ENCODE assay signal across 9 cellular contexts in the genomic region with DNA sequence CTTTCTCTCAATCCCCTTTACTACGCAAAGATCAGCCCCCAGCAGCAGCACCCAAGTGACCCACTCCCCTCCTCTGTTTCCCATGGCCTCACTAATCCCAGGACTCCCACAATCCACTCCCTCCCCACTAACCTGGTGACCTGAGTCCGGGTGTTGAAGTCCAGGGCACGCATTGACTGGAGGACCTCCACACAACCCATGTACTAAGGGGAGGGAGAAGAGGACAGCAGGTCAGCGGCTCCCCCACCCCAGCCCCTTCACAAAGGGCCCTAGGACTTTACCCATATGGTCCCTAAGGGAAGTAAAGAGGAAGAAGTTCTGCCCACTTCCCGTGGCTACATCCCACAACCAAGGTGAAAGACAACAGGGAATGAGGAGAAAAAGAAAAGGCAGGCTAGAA. TPM values are rescaled to one million over a fixed set of nuclear protein-coding genes. Genes with fewer than 3 reads are reported as not detected.
DNase-seq lines count a peak whose midpoint lies in the region; ATAC-seq and TF ChIP-seq lines count a peak whose summit lies in the region.
"Had no signal": no experiment of that assay in that cellular context is flagged by ENCODE, and none has a peak within 500 bp of the region (broad histone marks: within the 10 kb centered on the region; RNA-seq: fewer than 3 reads in every experiment).

No MANE protein-coding gene starts in this region.

- ATAC-seq in activated CD8-positive, alpha-beta T cell treated with anti-CD3 and anti-CD28 coated beads, Interleukin-2, amount 10 ng/mL, durations not matched to agents 7 days and 5 days: no peak
- no peak for ATAC-seq in GM21367 (IDR thresholded peaks at IDR 0.05; ENCODE audit: unreplicated experiment)
- ATAC-seq: right cardiac atrium had no signal

- peaks cover 52% of the 10 kb centered on the region for H3K4me1 Mint-ChIP-seq in activated CD8-positive, alpha-beta T cell treated with anti-CD3 and anti-CD28 coated beads, Interleukin-2, amount 10 ng/mL, durations not matched to agents 7 days and 5 days (ENCODE audit: low read depth)

- H3K79me2 ChIP-seq in hepatocyte: peaks cover 66% of the 10 kb centered on the region

- DNase-seq in H7: no peak
- DNase-seq in activated CD8-positive, alpha-beta T cell treated with anti-CD3 and anti-CD28 coated beads, Interleukin-2, amount 10 ng/mL, durations not matched to agents 7 days and 5 days: no peak
- DNase-seq in hepatocyte (ENCODE audit: low spot score): no peak
- DNase-seq in OCI-M2 (lab: John Stamatoyannopoulos, UW; ENCODE audit: unreplicated experiment): no peak
- DNase-seq in A172 (ENCODE audit: low spot score): no peak
- no peak for DNase-seq in NCI-H1092 treated with DMSO at 0.1 percent for 48 hours (lab: John Stamatoyannopoulos, UW)

- 48% methylated on average over 5 of the region's 5 CpGs for WGBS in hepatocyte (ENCODE audit: low lambda C conversion rate, missing lambda C conversion rate)

- no peak overlapping the region for H2AFZ ChIP-seq in hepatocyte

- CTCF ChIA-PET in activated CD8-positive, alpha-beta T cell treated with anti-CD3 and anti-CD28 coated beads, Interleukin-2, amount 10 ng/mL, durations not matched to agents 7 days and 5 days (lab: Charles Lee): interaction anchor here (0.7 to 3.6 kb wide), 4 partner anchors 7 to 550 kb away, joined by 3 to 16 read pairs (median 3); a partner anchor contains a TSS

- H3K36me3 Mint-ChIP-seq in activated CD8-positive, alpha-beta T cell treated with anti-CD3 and anti-CD28 coated beads, Interleukin-2, amount 10 ng/mL, durations not matched to agents 7 days and 5 days (ENCODE audit: low read depth): peaks cover 48% of the 10 kb centered on the region

- H3K27me3 ChIP-seq in H7 (ENCODE audit: control insufficient read depth, insufficient read depth, low read length) (no peaks in the 10 kb centered on the region), hepatocyte (no peaks in the 10 kb centered on the region), skeletal muscle tissue (ENCODE audit: control insufficient read depth in 3 of 3, insufficient read depth in 3 of 3, low read length in 3 of 3) (no peaks in the 10 kb centered on the region)

- H3K9ac ChIP-seq in skeletal muscle tissue (ENCODE audit: low read depth in 1 of 3, low read length in 3 of 3): peak overlapping the region; percentile 34 to 83 (median 77)

- POLR2A ChIA-PET in activated CD8-positive, alpha-beta T cell treated with anti-CD3 and anti-CD28 coated beads, Interleukin-2, amount 10 ng/mL, durations not matched to agents 7 days and 5 days (lab: Charles Lee): interaction anchor here (2.3 to 3.1 kb wide), 2 partner anchors 8 to 13 kb away, joined by 11 to 15 read pairs; a partner anchor contains a TSS

- peak overlapping the region; percentile 75 for H3K4me2 ChIP-seq in hepatocyte

- TF ChIP-seq CTCF in hepatocyte (IDR thresholded peaks at IDR 0.05; ENCODE audit: poor library complexity): no peak

- no peaks in the 10 kb centered on the region for H3K9me3 Mint-ChIP-seq in activated CD8-positive, alpha-beta T cell treated with anti-CD3 and anti-CD28 coated beads, Interleukin-2, amount 10 ng/mL, durations not matched to agents 7 days and 5 days (ENCODE audit: insufficient read depth)

- peaks cover 38% of the 10 kb centered on the region for H3K36me3 ChIP-seq in H7 (replicated peaks; ENCODE audit: control insufficient read depth, insufficient read depth, low read length)
- no peaks in the 10 kb centered on the region for H3K36me3 ChIP-seq in hepatocyte (replicated peaks; ENCODE audit: insufficient read depth, low read depth)
- peaks cover 26 to 45% (median 43%) of the 10 kb centered on the region in 3 donors for H3K36me3 ChIP-seq in skeletal muscle tissue (ENCODE audit: control insufficient read depth in 3 of 3, insufficient read depth in 3 of 3, low read length in 3 of 3)

- no peaks in the 10 kb centered on the region for H3K9me2 ChIP-seq in hepatocyte (replicated peaks; ENCODE audit: insufficient read depth)

- no peak overlapping the region for H3K4me3 Mint-ChIP-seq in activated CD8-positive, alpha-beta T cell treated with anti-CD3 and anti-CD28 coated beads, Interleukin-2, amount 10 ng/mL, durations not matched to agents 7 days and 5 days

- no peaks in the 10 kb centered on the region for H3K27me3 Mint-ChIP-seq in activated CD8-positive, alpha-beta T cell treated with anti-CD3 and anti-CD28 coated beads, Interleukin-2, amount 10 ng/mL, durations not matched to agents 7 days and 5 days (ENCODE audit: low read depth)

- H3K9me3 ChIP-seq in hepatocyte (ENCODE audit: low read depth) (no peaks in the 10 kb centered on the region), skeletal muscle tissue (ENCODE audit: control insufficient read depth in 3 of 3, low read length in 3 of 3) (no peaks in the 10 kb centered on the region)

- peak overlapping the region; percentile 89 for H3K4me3 ChIP-seq in H7 (ENCODE audit: insufficient read depth, low read depth, low read length)
- peak overlapping the region; percentile 7 for H3K4me3 ChIP-seq in hepatocyte
- peak overlapping the region in 2 of 3 donors; percentile 57 to 67 for H3K4me3 ChIP-seq in skeletal muscle tissue (ENCODE audit: low read length in 3 of 3)

- H3K27ac Mint-ChIP-seq in activated CD8-positive, alpha-beta T cell treated with anti-CD3 and anti-CD28 coated beads, Interleukin-2, amount 10 ng/mL, durations not matched to agents 7 days and 5 days: peak overlapping the region; percentile 12

- H4K20me1 ChIP-seq in hepatocyte (ENCODE audit: insufficient read depth, poor library complexity, severe bottlenecking): no peaks in the 10 kb centered on the region

- H3K27ac ChIP-seq in hepatocyte (peak overlapping the region; percentile 14), skeletal muscle tissue (ENCODE audit: low read depth, low read length) (peak overlapping the region; percentile 99)

- peaks cover 21% of the 10 kb centered on the region for H3K4me1 ChIP-seq in hepatocyte (ENCODE audit: insufficient read depth)
- peaks cover 52 to 60% (median 53%) of the 10 kb centered on the region in 3 donors for H3K4me1 ChIP-seq in skeletal muscle tissue (ENCODE audit: control insufficient read depth in 3 of 3, insufficient read depth in 3 of 3, low read length in 3 of 3)

RNA-seq across cellular contexts. Expression of a gene that starts 1.3 kb away (rescaled TPM):
- 298 and 333 TPM in 2 replicates for total RNA-seq in H7 (2014; rRNA removed; shearing (Covaris generic))
- total RNA-seq in activated CD8-positive, alpha-beta T cell treated with anti-CD3 and anti-CD28 coated beads, Interleukin-2, amount 10 ng/mL, durations not matched to agents 7 days and 5 days: 10 to 100 TPM; 69.6 to 72.4 TPM
- total RNA-seq in hepatocyte (81.8 and 95.6 TPM in 2 replicates), skeletal muscle tissue (36.0 TPM)
- polyA plus RNA-seq in hepatocyte: 107 and 120 TPM in 2 replicates
- 292 and 357 TPM in 2 replicates for total RNA-seq in A172 (2014; rRNA removed; shearing (Covaris generic))

RNA-seq across cellular contexts. Expression of a gene that starts 5.2 kb away (rescaled TPM):
- total RNA-seq in H7 (2014; rRNA removed; shearing (Covaris generic)): 342 and 347 TPM in 2 replicates
- 100 to 1,000 TPM; 151 to 153 TPM for total RNA-seq in activated CD8-positive, alpha-beta T cell treated with anti-CD3 and anti-CD28 coated beads, Interleukin-2, amount 10 ng/mL, durations not matched to agents 7 days and 5 days
- 40.4 and 41.5 TPM in 2 replicates for total RNA-seq in hepatocyte
- polyA plus RNA-seq in hepatocyte: 91.3 and 102 TPM in 2 replicates
- total RNA-seq in skeletal muscle tissue: 31.8 TPM
- total RNA-seq in A172 (2014; rRNA removed; shearing (Covaris generic)): 312 and 369 TPM in 2 replicates

RNA-seq across cellular contexts. Expression of a gene that starts 7.7 kb away (rescaled TPM):
- 52.6 and 62.8 TPM in 2 replicates for total RNA-seq in H7 (2014; rRNA removed; shearing (Covaris generic))
- 10 to 100 TPM; 40.2 to 43.9 TPM for total RNA-seq in activated CD8-positive, alpha-beta T cell treated with anti-CD3 and anti-CD28 coated beads, Interleukin-2, amount 10 ng/mL, durations not matched to agents 7 days and 5 days
- total RNA-seq in hepatocyte (20.2 and 21.8 TPM in 2 replicates), skeletal muscle tissue (16.2 TPM)
- 22.3 and 28.3 TPM in 2 replicates for polyA plus RNA-seq in hepatocyte
- 27.1 and 27.5 TPM in 2 replicates for total RNA-seq in A172 (2014; rRNA removed; shearing (Covaris generic))

RNA-seq across cellular contexts. Expression of a gene that starts 13.3 kb away (rescaled TPM):
- total RNA-seq in H7 (2014; rRNA removed; shearing (Covaris generic)): 43.6 and 48.5 TPM in 2 replicates
- total RNA-seq in activated CD8-positive, alpha-beta T cell treated with anti-CD3 and anti-CD28 coated beads, Interleukin-2, amount 10 ng/mL, durations not matched to agents 7 days and 5 days: 10 to 100 TPM; 44.5 to 48.2 TPM
- 52.4 and 53.0 TPM in 2 replicates for total RNA-seq in hepatocyte
- polyA plus RNA-seq in hepatocyte: 61.0 and 65.5 TPM in 2 replicates
- 190 TPM for total RNA-seq in skeletal muscle tissue
- total RNA-seq in A172 (2014; rRNA removed; shearing (Covaris generic)): 51.0 and 89.4 TPM in 2 replicates

RNA-seq across cellular contexts. Expression of a gene that starts 13.9 kb away (rescaled TPM):
- total RNA-seq in H7 (2014; rRNA removed; shearing (Covaris generic)): 152 and 177 TPM in 2 replicates
- 10 to 100 TPM; 39.8 to 45.2 TPM for total RNA-seq in activated CD8-positive, alpha-beta T cell treated with anti-CD3 and anti-CD28 coated beads, Interleukin-2, amount 10 ng/mL, durations not matched to agents 7 days and 5 days
- total RNA-seq in hepatocyte: 25.6 and 27.7 TPM in 2 replicates
- polyA plus RNA-seq in hepatocyte: 42.8 and 45.1 TPM in 2 replicates
- 16.2 TPM for total RNA-seq in skeletal muscle tissue
- total RNA-seq in A172 (2014; rRNA removed; shearing (Covaris generic)): 63.5 and 65.9 TPM in 2 replicates

Comparison
In these comparisons a context has a peak if more than half of its experiments do, and no peak if none do; other contexts are left out.
1. H3K4me3 ChIP-seq: peak in every context shown above with its lines; median percentile 89 in H7; 62 in skeletal muscle tissue; 7 in hepatocyte.